ENCODE assay signal across 13 cellular contexts in genomic region chr16:1746693-1747195, GRCh38. TPM values are rescaled to one million over a fixed set of nuclear protein-coding genes. Genes with fewer than 3 reads are reported as not detected.
A peak's percentile ranks its signal among the peaks of the same experiment; 100 is the strongest.
DNase-seq lines count a peak whose midpoint lies in the region; ATAC-seq, FAIRE-seq and TF ChIP-seq lines count a peak whose summit lies in the region.
"Had no signal": no experiment of that assay in that cellular context is flagged by ENCODE, and none has a peak within 500 bp of the region (broad histone marks: within the 10 kb centered on the region; RNA-seq: fewer than 3 reads in every experiment).

No MANE protein-coding gene starts in this region.

- peaks cover 26 to 32% of the 10 kb centered on the region in 2 experiments for H3K4me1 ChIP-seq in trophoblast cell (ENCODE audit: control insufficient read depth in 1 of 2, insufficient read depth in 2 of 2, low read length in 2 of 2)
- H3K4me1 ChIP-seq: body of pancreas had no signal

- H4K12ac ChIP-seq in trophoblast cell (ENCODE audit: low read depth, low read length): peak overlapping the region; percentile 24

- peak overlapping the region; percentile 89 for H2BK120ac ChIP-seq in trophoblast cell (ENCODE audit: insufficient read depth, low read length, poor library complexity)

- peak; percentile 70 for FAIRE-seq in HTR-8/SVneo (lab: Jason Lieb, UNC)
- FAIRE-seq: GM12892 had no signal

- peak overlapping the region; percentile 75 for H4K8ac ChIP-seq in trophoblast cell (ENCODE audit: low read depth, low read length)

- peak overlapping the region; percentile 61 for H2AK5ac ChIP-seq in trophoblast cell (ENCODE audit: low read length)

- H3K4me3 ChIP-seq in brain microvascular endothelial cell (ENCODE audit: low read depth, low read length) (no peak overlapping the region), trophoblast cell (ENCODE audit: low read depth, low read length) (no peak overlapping the region)
- H3K4me3 ChIP-seq: body of pancreas had no signal

- peak overlapping the region; percentile 94 for H3K27ac ChIP-seq in brain microvascular endothelial cell
- H3K27ac ChIP-seq in trophoblast cell (ENCODE audit: low read depth, low read length): peak overlapping the region; percentile 99
- H3K27ac ChIP-seq: body of pancreas had no signal

- no CpG with 5 or more reads among the region's 31 CpGs for WGBS in trophoblast cell (ENCODE audit: extremely low coverage, insufficient coverage, insufficient read length)

- no peak overlapping the region for H3K9ac ChIP-seq in trophoblast cell (ENCODE audit: low read length)

- peak overlapping the region; percentile 51 for H2BK5ac ChIP-seq in trophoblast cell (ENCODE audit: low read depth, low read length, poor library complexity)

- H3K4ac ChIP-seq in trophoblast cell (ENCODE audit: low read depth, low read length): peak overlapping the region; percentile 6

- H3K4me2 ChIP-seq in trophoblast cell (ENCODE audit: low read length): no peak overlapping the region

- H3K18ac ChIP-seq in trophoblast cell (ENCODE audit: low read length): peak overlapping the region; percentile 72

- H2BK12ac ChIP-seq in trophoblast cell (ENCODE audit: low read length): peak overlapping the region; percentile 62

- H3K9me3 ChIP-seq in trophoblast cell (ENCODE audit: insufficient read depth, low read depth, low read length): peaks cover 7% of the 10 kb centered on the region
- H3K9me3 ChIP-seq: body of pancreas had no signal

- no peak for TF ChIP-seq CTCF in brain microvascular endothelial cell (IDR thresholded peaks at IDR 0.05; ENCODE audit: low read depth, low read length, missing control alignments)

- in situ Hi-C loops in brain microvascular endothelial cell (cut with HindIII; ENCODE audit: low pct_ligation_motif_present, low sequenced_read_pairs): no loop called here

- no peaks in the 10 kb centered on the region for H3K27me3 ChIP-seq in brain microvascular endothelial cell (replicated peaks)
- H3K27me3 ChIP-seq in trophoblast cell (ENCODE audit: insufficient read depth, low read length): no peaks in the 10 kb centered on the region
- H3K27me3 ChIP-seq: body of pancreas had no signal

- ATAC-seq in HG02973 (IDR thresholded peaks at IDR 0.05; ENCODE audit: unreplicated experiment) (no peak), HG02642 (IDR thresholded peaks at IDR 0.05; ENCODE audit: poor library complexity, unreplicated experiment) (no peak), left lobe of liver (no peak)
- ATAC-seq: body of pancreas had no signal

- H3K36me3 ChIP-seq in brain microvascular endothelial cell (replicated peaks) (peaks cover 49% of the 10 kb centered on the region), trophoblast cell (ENCODE audit: control insufficient read depth in 1 of 2, insufficient read depth in 2 of 2, low read length in 2 of 2) (peaks cover 45 to 46% of the 10 kb centered on the region in 2 experiments)

- no peak overlapping the region for H3K23ac ChIP-seq in trophoblast cell (ENCODE audit: low read length)

- H2AFZ ChIP-seq in trophoblast cell (ENCODE audit: insufficient read depth, low read length, poor library complexity): no peak overlapping the region

- H3K14ac ChIP-seq in trophoblast cell (ENCODE audit: low read length): peak overlapping the region; percentile 82

- peak overlapping the region; percentile 91 for H4K91ac ChIP-seq in trophoblast cell (ENCODE audit: low read depth, low read length)

- peaks cover 20% of the 10 kb centered on the region for H3K79me1 ChIP-seq in trophoblast cell (ENCODE audit: low read length)

- DNase-seq in HTR-8/SVneo (ENCODE audit: insufficient read length, low spot score): peak; percentile 47
- DNase-seq in brain microvascular endothelial cell: no peak
- peak; percentile 92 to 96 for DNase-seq in trophoblast cell
- DNase-seq in left lobe of liver (ENCODE audit: low spot score): no peak
- DNase-seq: activated CD4-positive, CD25-positive, alpha-beta regulatory T cell; activated gamma-delta T cell treated with Interleukin-2 at 50 U/mL for 16 hours; body of pancreas; NCI-H187 treated with DMSO at 0.1 percent for 48 hours; NCI-H526 treated with DMSO at 0.1 percent for 48 hours; T-helper 1 cell had no signal

- peaks cover 15% of the 10 kb centered on the region for H3K79me2 ChIP-seq in trophoblast cell (ENCODE audit: control insufficient read depth, insufficient read depth, low read length, poor library complexity)

RNA-seq across cellular contexts. Expression of gene NME3, which starts 24.6 kb away (rescaled TPM):
- 31.6 TPM in 2 replicates for polyA plus RNA-seq in trophoblast cell (2013)
- total RNA-seq in left lobe of liver: 30.9 TPM

RNA-seq across cellular contexts. Expression of gene EME2, which starts 25.9 kb away (rescaled TPM):
- polyA plus RNA-seq in trophoblast cell (2013): 3.6 and 4.3 TPM in 2 replicates
- total RNA-seq in left lobe of liver: 6.8 TPM

RNA-seq across cellular contexts. Expression of gene MRPS34, which starts 26.2 kb away (rescaled TPM):
- polyA plus RNA-seq in trophoblast cell (2013): 94.3 and 98.1 TPM in 2 replicates
- total RNA-seq in left lobe of liver: 61.4 TPM

RNA-seq across cellular contexts. Expression of gene SPSB3, which starts 35.6 kb away (rescaled TPM):
- polyA plus RNA-seq in trophoblast cell (2013): 33.2 and 35.2 TPM in 2 replicates
- total RNA-seq in left lobe of liver: 49.1 TPM

RNA-seq across cellular contexts. Expression of gene NUBP2, which starts 36.0 kb away (rescaled TPM):
- polyA plus RNA-seq in trophoblast cell (2013): 44.4 and 44.6 TPM in 2 replicates
- total RNA-seq in left lobe of liver: 37.9 TPM

Comparison
In these comparisons a context has a peak if more than half of its experiments do, and no peak if none do; other contexts are left out.
1. DNase-seq: peak in HTR-8/SVneo (single experiment) and trophoblast cell (2 of 2); none in brain microvascular endothelial cell (single experiment) and left lobe of liver (single experiment).